In genomic region chr2:103363639-103364038, GRCh38 we compare ENCODE assay signal across 18 cellular contexts.
"Had no signal": no experiment of that assay in that cellular context is flagged by ENCODE, and none has a peak within 500 bp of the region (broad histone marks: within the 10 kb centered on the region; RNA-seq: fewer than 3 reads in every experiment).

No MANE protein-coding gene starts in this region.

- H3K27ac ChIP-seq: HL-60, KMS-11, RWPE1 had no signal

- ATAC-seq: Panc1, PC-3, SK-N-SH treated with all-trans-retinoic acid at 6 μM for 48 hours had no signal

- H3K9ac ChIP-seq: KMS-11 had no signal

- DNase-seq: Kasumi-1; MM.1S; NCI-H1092 treated with DMSO at 0.1 percent for 48 hours; NCI-H1436; NCI-H187; NCI-H2029; NCI-H2081 treated with DMSO at 0.1 percent for 48 hours; NCI-H2227 treated with DMSO at 0.1 percent for 48 hours; NCI-H69; NCI-H774; NK-92 treated with Interleukin-12 subunit alpha and Interleukin-12 subunit beta, amount 100 ng/mL, for 24 hours; PC-3; T-helper 1 cell had no signal

- H3K4me2 ChIP-seq: KMS-11 had no signal
